8 cellular contexts compared by ENCODE assay signal in genomic region chr2:233061591-233062446, GRCh38. TPM values are rescaled to one million over a fixed set of nuclear protein-coding genes. Genes with fewer than 3 reads are reported as not detected.
A peak's percentile ranks its signal among the peaks of the same experiment; 100 is the strongest.
DNase-seq lines count a peak whose midpoint lies in the region; ATAC-seq, FAIRE-seq and TF ChIP-seq lines count a peak whose summit lies in the region.

No MANE protein-coding gene starts in this region.

- H3K36me3 ChIP-seq in endothelial cell of umbilical vein (ENCODE audit: control insufficient read depth in 2 of 2, extremely low read depth in 1 of 2, insufficient read depth in 2 of 2, low read length in 2 of 2) (peaks cover 0 to 4% of the 10 kb centered on the region in 2 experiments), neuronal stem cell (replicated peaks in 1 of 2; ENCODE audit: control insufficient read depth in 2 of 2, insufficient read depth in 2 of 2, low read length in 2 of 2) (no peaks in the 10 kb centered on the region)

- H3K18ac ChIP-seq in neuronal stem cell (ENCODE audit: low read length) = no peak overlapping the region

- no peaks in the 10 kb centered on the region for H3K27me3 ChIP-seq in endothelial cell of umbilical vein (ENCODE audit: control insufficient read depth in 2 of 2, insufficient read depth in 2 of 2, low read length in 2 of 2)
- H3K27me3 ChIP-seq in neuronal stem cell (ENCODE audit: control insufficient read depth in 3 of 3, insufficient read depth in 3 of 3, low read depth in 1 of 3, low read length in 3 of 3) = peaks cover 0 to 3% (median 0%) of the 10 kb centered on the region in 3 experiments

- H4K91ac ChIP-seq in neuronal stem cell (ENCODE audit: low read depth, low read length, poor library complexity) = no peak overlapping the region

- ATAC-seq in HG02588 (IDR thresholded peaks at IDR 0.05; ENCODE audit: unreplicated experiment) = peak; percentile 39
- peak; percentile 37; the same call in 1 of the 3 replicates for ATAC-seq in SK-N-SH treated with all-trans-retinoic acid at 6 μM for 48 hours
- ATAC-seq in GM19467 (IDR thresholded peaks at IDR 0.05; ENCODE audit: unreplicated experiment) = no peak

- H3K9ac ChIP-seq in endothelial cell of umbilical vein (replicated peaks; ENCODE audit: extremely low read depth, insufficient read depth, low read length) (peak overlapping the region; percentile 44), neuronal stem cell (ENCODE audit: low read depth, low read length, poor library complexity) (no peak overlapping the region)

- peak overlapping the region; percentile 21 to 65 (median 55) for H3K4me3 ChIP-seq in endothelial cell of umbilical vein (replicated peaks in 1 of 3; ENCODE audit: insufficient read depth in 1 of 3, low read depth in 1 of 3, low read length in 3 of 3)
- no peak overlapping the region for H3K4me3 ChIP-seq in neuronal stem cell (ENCODE audit: low read length in 2 of 2)

- POLR2A ChIA-PET in endothelial cell of umbilical vein (lab: Charles Lee) = no interaction called here

- peak overlapping the region; percentile 7 for H2AFZ ChIP-seq in endothelial cell of umbilical vein (ENCODE audit: low read depth, low read length)
- H2AFZ ChIP-seq in neuronal stem cell (ENCODE audit: low read length) = peak overlapping the region; percentile 89

- no peak overlapping the region for H2BK15ac ChIP-seq in neuronal stem cell (ENCODE audit: low read length)

- no peak for DNase-seq in GM12892 (ENCODE audit: insufficient read length)
- DNase-seq in endothelial cell of umbilical vein (ENCODE audit: low read depth, low spot score) = peak; percentile 70
- DNase-seq in neuronal stem cell (ENCODE audit: low spot score) = no peak
- DNase-seq in COLO829 (ENCODE audit: low spot score) = no peak
- DNase-seq in NCI-H2081 treated with DMSO at 0.1 percent for 48 hours (lab: John Stamatoyannopoulos, UW) = no peak

- H3K9me3 ChIP-seq in endothelial cell of umbilical vein (replicated peaks; ENCODE audit: control insufficient read depth, insufficient read depth, low read length) = no peaks in the 10 kb centered on the region
- no peaks in the 10 kb centered on the region for H3K9me3 ChIP-seq in neuronal stem cell (replicated peaks in 1 of 2; ENCODE audit: control insufficient read depth in 2 of 2, insufficient read depth in 1 of 2, low read depth in 1 of 2, low read length in 2 of 2)

- H3K27ac ChIP-seq in endothelial cell of umbilical vein (ENCODE audit: insufficient read depth, low read depth, low read length) = peak overlapping the region; percentile 29
- no peak overlapping the region for H3K27ac ChIP-seq in neuronal stem cell (replicated peaks; ENCODE audit: low read length)

- H2BK120ac ChIP-seq in neuronal stem cell (ENCODE audit: low read depth, low read length) = no peak overlapping the region

- no peak overlapping the region for H2AK5ac ChIP-seq in neuronal stem cell (ENCODE audit: low read depth, low read length)

- H3K4ac ChIP-seq in neuronal stem cell (ENCODE audit: low read length) = no peak overlapping the region

- H4K8ac ChIP-seq in neuronal stem cell (ENCODE audit: low read depth, low read length) = no peak overlapping the region

- no peaks in the 10 kb centered on the region for H3K9me1 ChIP-seq in endothelial cell of umbilical vein (replicated peaks; ENCODE audit: control insufficient read depth, extremely low read depth, insufficient read depth, low read length)

- H3K14ac ChIP-seq in neuronal stem cell (ENCODE audit: low read length) = no peak overlapping the region

- H3K79me1 ChIP-seq in neuronal stem cell (ENCODE audit: low read depth, low read length) = no peaks in the 10 kb centered on the region

- H3K23ac ChIP-seq in neuronal stem cell (ENCODE audit: low read depth, low read length, poor library complexity) = no peak overlapping the region

- no peak overlapping the region for H2BK12ac ChIP-seq in neuronal stem cell (ENCODE audit: low read length)

- no CpG with 5 or more reads among the region's 12 CpGs for WGBS in neuronal stem cell (ENCODE audit: extremely low coverage in 2 of 2, insufficient read length in 2 of 2, insufficient replicate concordance in 1 of 2), 2 donors

- TF ChIP-seq POLR2A in GM12892 (IDR thresholded peaks at IDR 0.05; ENCODE audit: low read depth, low read length) (no peak; the same call in 1 of the 2 replicates), endothelial cell of umbilical vein (IDR thresholded peaks at IDR 0.05; ENCODE audit: low read depth, low read length) (peak; percentile 19)

- peak; percentile 33 to 56 for TF ChIP-seq CTCF in endothelial cell of umbilical vein (IDR thresholded peaks at IDR 0.05; ENCODE audit: extremely low read depth in 1 of 2, insufficient read depth in 1 of 2, low read depth in 1 of 2, low read length in 2 of 2)

- CTCF ChIA-PET in endothelial cell of umbilical vein (lab: Charles Lee) = interaction anchor here (0.9 to 4.3 kb wide), 11 partner anchors 9 to 208 kb away, joined by 3 to 30 read pairs (median 10); partner anchors contain the start of gene ATG16L1

- H4K20me1 ChIP-seq in endothelial cell of umbilical vein (replicated peaks; ENCODE audit: control insufficient read depth, extremely low read depth, insufficient read depth, low read length) = no peaks in the 10 kb centered on the region

- H3K79me2 ChIP-seq in endothelial cell of umbilical vein (ENCODE audit: control insufficient read depth, insufficient read depth, low read length) = peaks cover 31% of the 10 kb centered on the region

- FAIRE-seq in GM12892 (lab: Jason Lieb, UNC) (peak; percentile 5), endothelial cell of umbilical vein (lab: Jason Lieb, UNC) (peak; percentile 74)

- H3K4me2 ChIP-seq in endothelial cell of umbilical vein (ENCODE audit: insufficient read depth, low read length) = peak overlapping the region; percentile 75
- no peak overlapping the region for H3K4me2 ChIP-seq in neuronal stem cell (ENCODE audit: insufficient read depth, low read length, poor library complexity, severe bottlenecking)

- intact Hi-C loops in endothelial cell of umbilical vein (cut with micrococcal nuclease) = loop anchor here (1.0 to 2.0 kb wide), 3 partner anchors 15 to 189 kb away; partner anchors contain the start of gene ATG16L1

- H3K4me1 ChIP-seq in endothelial cell of umbilical vein (ENCODE audit: control insufficient read depth, extremely low read depth, insufficient read depth, low read length) = peaks cover 32% of the 10 kb centered on the region
- peaks cover 13 to 20% of the 10 kb centered on the region in 2 donors for H3K4me1 ChIP-seq in neuronal stem cell (ENCODE audit: control insufficient read depth in 2 of 2, insufficient read depth in 1 of 2, low read depth in 1 of 2, low read length in 2 of 2)

- TSS peak; percentile 25 for BruUV-seq in endothelial cell of umbilical vein (replicated peaks; lab: Mats Ljungman, UMichigan)

- no peak overlapping the region for H2BK5ac ChIP-seq in neuronal stem cell (ENCODE audit: low read length)

- dilution Hi-C loops in endothelial cell of umbilical vein (cut with MboI; ENCODE audit: extremely low pct_ligation_motif_present, low sequenced_read_pairs) = no loop called here

TF ChIP-seq in SK-N-SH treated with all-trans-retinoic acid at 6 μM for 48 hours, 23 proteins besides CTCF, POLR2A, EP300 and RAD21 (continues in another document):
- no peak for TF ChIP-seq GLIS3 (CRISPR knock-in tag; IDR thresholded peaks at IDR 0.05)

TF ChIP-seq in endothelial cell of umbilical vein, 7 proteins besides CTCF, POLR2A, EP300 and RAD21:
- TF ChIP-seq, protein P1, sequence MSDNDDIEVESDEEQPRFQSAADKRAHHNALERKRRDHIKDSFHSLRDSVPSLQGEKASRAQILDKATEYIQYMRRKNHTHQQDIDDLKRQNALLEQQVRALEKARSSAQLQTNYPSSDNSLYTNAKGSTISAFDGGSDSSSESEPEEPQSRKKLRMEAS (IDR thresholded peaks at IDR 0.05; ENCODE audit: insufficient read depth, insufficient read length) = no peak
- peak; percentile 27 for TF ChIP-seq POLR2AphosphoS5 (IDR thresholded peaks at IDR 0.05; ENCODE audit: insufficient read depth, low read depth, low read length)

RNA-seq across cellular contexts. Expression of gene INPP5D, which starts 1.7 kb away (rescaled TPM):
- polyA plus RNA-seq in GM12892 (2012; ENCODE audit: missing spikeins) = 81.6 TPM
- 43.3 and 46.6 TPM in 2 replicates for total RNA-seq in endothelial cell of umbilical vein
- polyA plus RNA-seq in endothelial cell of umbilical vein = 10.6 and 13.9 TPM in 2 replicates
- 11.0 and 12.0 TPM in 2 replicates for polyA plus RNA-seq in endothelial cell of umbilical vein (2011; cell fraction: cytosol; rRNA removed)
- 49.8 and 57.0 TPM in 2 replicates for polyA plus RNA-seq in endothelial cell of umbilical vein (2011; cell fraction: nucleus; rRNA removed)
- polyA plus RNA-seq in endothelial cell of umbilical vein (2012) = 19.0 and 27.4 TPM in 2 replicates
- polyA minus RNA-seq in endothelial cell of umbilical vein = 59.2 and 63.4 TPM in 2 replicates
- not detected for polyA minus RNA-seq in endothelial cell of umbilical vein (2011; cell fraction: cytosol; rRNA and poly(A)+ RNA removed)
- polyA minus RNA-seq in endothelial cell of umbilical vein (2011; cell fraction: nucleus; rRNA and poly(A)+ RNA removed) = 45.5 and 56.7 TPM in 2 replicates
- 4.5 TPM for polyA plus RNA-seq in neuronal stem cell (2013, experiment 1 of 2)
- 4.4 TPM for polyA plus RNA-seq in neuronal stem cell (2013, experiment 2 of 2)

RNA-seq across cellular contexts. Expression of gene NEU2, which starts 29.3 kb away (rescaled TPM):
- not detected for polyA plus RNA-seq in GM12892 (2012; ENCODE audit: missing spikeins)
- not detected in 2 replicates for total RNA-seq in endothelial cell of umbilical vein
- polyA plus RNA-seq in endothelial cell of umbilical vein = not detected in 2 replicates
- polyA plus RNA-seq in endothelial cell of umbilical vein (2011; cell fraction: cytosol; rRNA removed) = not detected in 2 replicates
- not detected in 2 replicates for polyA plus RNA-seq in endothelial cell of umbilical vein (2011; cell fraction: nucleus; rRNA removed)
- not detected in 2 replicates for polyA plus RNA-seq in endothelial cell of umbilical vein (2012)
- not detected in 2 replicates for polyA minus RNA-seq in endothelial cell of umbilical vein
- polyA minus RNA-seq in endothelial cell of umbilical vein (2011; cell fraction: cytosol; rRNA and poly(A)+ RNA removed) = not detected
- polyA minus RNA-seq in endothelial cell of umbilical vein (2011; cell fraction: nucleus; rRNA and poly(A)+ RNA removed) = not detected in 2 replicates
- polyA plus RNA-seq in neuronal stem cell (2013, experiment 1 of 2) = not detected
- polyA plus RNA-seq in neuronal stem cell (2013, experiment 2 of 2) = not detected

RNA-seq across cellular contexts. Expression of gene NGEF, which starts 48.8 kb away (rescaled TPM):
- polyA plus RNA-seq in GM12892 (2012; ENCODE audit: missing spikeins) = not detected
- 0.18 and 0.22 TPM in 2 replicates for total RNA-seq in endothelial cell of umbilical vein
- 0.13 and 0.41 TPM in 2 replicates for polyA plus RNA-seq in endothelial cell of umbilical vein
- polyA plus RNA-seq in endothelial cell of umbilical vein (2011; cell fraction: cytosol; rRNA removed) = 0.28 and 0.40 TPM in 2 replicates
- polyA plus RNA-seq in endothelial cell of umbilical vein (2011; cell fraction: nucleus; rRNA removed) = 0.32 and 0.59 TPM in 2 replicates
- not detected in 2 replicates for polyA plus RNA-seq in endothelial cell of umbilical vein (2012)
- 0.79 and 1.6 TPM in 2 replicates for polyA minus RNA-seq in endothelial cell of umbilical vein
- polyA minus RNA-seq in endothelial cell of umbilical vein (2011; cell fraction: cytosol; rRNA and poly(A)+ RNA removed) = not detected
- not detected in 2 replicates for polyA minus RNA-seq in endothelial cell of umbilical vein (2011; cell fraction: nucleus; rRNA and poly(A)+ RNA removed)
- polyA plus RNA-seq in neuronal stem cell (2013, experiment 1 of 2) = 5.6 TPM
- 5.3 TPM for polyA plus RNA-seq in neuronal stem cell (2013, experiment 2 of 2)

Comparison
In these comparisons a context has a peak if more than half of its experiments do, and no peak if none do; other contexts are left out.
1. H3K4me3 ChIP-seq: peak in endothelial cell of umbilical vein (3 of 3); none in neuronal stem cell (0 of 2).